ENCODE assay signal across 2 cellular contexts in the genomic region with DNA sequence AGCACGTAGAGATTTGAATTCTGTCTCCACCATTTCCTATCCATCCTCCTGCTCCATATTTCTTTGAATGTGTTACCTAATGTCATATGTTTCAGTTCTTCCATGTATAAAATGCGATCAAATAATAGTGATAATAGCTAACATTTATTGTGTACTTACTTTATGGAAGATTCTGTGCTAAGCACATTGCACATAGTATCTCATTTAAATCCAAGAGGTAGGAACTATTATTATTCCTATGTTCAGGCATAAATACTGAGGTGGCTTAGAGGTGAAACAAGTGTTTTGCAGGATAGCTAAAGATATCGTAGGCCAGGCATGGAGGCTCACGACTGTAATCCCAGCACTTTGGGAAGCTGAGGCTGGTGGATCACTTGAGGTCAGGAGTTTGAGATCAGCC.
TF ChIP-seq lines count a peak whose summit lies in the region.

No MANE protein-coding gene starts in this region.

TF ChIP-seq in GM12891, 5 proteins besides CTCF, POLR2A, EP300 and RAD21 (continued from another document):
- TF ChIP-seq PAX5 (IDR thresholded peaks at IDR 0.05; ENCODE audit: insufficient read depth, low read length, severe bottlenecking) = no peak
- no peak for TF ChIP-seq TAF1 (IDR thresholded peaks at IDR 0.05; ENCODE audit: low read depth, low read length)
- TF ChIP-seq SPI1 (IDR thresholded peaks at IDR 0.05; ENCODE audit: low read depth, low read length) = no peak

TF ChIP-seq in GM12878, 131 proteins besides CTCF, POLR2A, EP300 and RAD21:
- TF ChIP-seq, protein P1, sequence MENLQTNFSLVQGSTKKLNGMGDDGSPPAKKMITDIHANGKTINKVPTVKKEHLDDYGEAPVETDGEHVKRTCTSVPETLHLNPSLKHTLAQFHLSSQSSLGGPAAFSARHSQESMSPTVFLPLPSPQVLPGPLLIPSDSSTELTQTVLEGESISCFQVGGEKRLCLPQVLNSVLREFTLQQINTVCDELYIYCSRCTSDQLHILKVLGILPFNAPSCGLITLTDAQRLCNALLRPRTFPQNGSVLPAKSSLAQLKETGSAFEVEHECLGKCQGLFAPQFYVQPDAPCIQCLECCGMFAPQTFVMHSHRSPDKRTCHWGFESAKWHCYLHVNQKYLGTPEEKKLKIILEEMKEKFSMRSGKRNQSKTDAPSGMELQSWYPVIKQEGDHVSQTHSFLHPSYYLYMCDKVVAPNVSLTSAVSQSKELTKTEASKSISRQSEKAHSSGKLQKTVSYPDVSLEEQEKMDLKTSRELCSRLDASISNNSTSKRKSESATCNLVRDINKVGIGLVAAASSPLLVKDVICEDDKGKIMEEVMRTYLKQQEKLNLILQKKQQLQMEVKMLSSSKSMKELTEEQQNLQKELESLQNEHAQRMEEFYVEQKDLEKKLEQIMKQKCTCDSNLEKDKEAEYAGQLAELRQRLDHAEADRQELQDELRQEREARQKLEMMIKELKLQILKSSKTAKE (IDR thresholded peaks at IDR 0.05; ENCODE audit: low read depth, poor library complexity, severe bottlenecking) = no peak
- TF ChIP-seq ZNF622 (IDR thresholded peaks at IDR 0.05) = no peak
- TF ChIP-seq, protein P2, sequence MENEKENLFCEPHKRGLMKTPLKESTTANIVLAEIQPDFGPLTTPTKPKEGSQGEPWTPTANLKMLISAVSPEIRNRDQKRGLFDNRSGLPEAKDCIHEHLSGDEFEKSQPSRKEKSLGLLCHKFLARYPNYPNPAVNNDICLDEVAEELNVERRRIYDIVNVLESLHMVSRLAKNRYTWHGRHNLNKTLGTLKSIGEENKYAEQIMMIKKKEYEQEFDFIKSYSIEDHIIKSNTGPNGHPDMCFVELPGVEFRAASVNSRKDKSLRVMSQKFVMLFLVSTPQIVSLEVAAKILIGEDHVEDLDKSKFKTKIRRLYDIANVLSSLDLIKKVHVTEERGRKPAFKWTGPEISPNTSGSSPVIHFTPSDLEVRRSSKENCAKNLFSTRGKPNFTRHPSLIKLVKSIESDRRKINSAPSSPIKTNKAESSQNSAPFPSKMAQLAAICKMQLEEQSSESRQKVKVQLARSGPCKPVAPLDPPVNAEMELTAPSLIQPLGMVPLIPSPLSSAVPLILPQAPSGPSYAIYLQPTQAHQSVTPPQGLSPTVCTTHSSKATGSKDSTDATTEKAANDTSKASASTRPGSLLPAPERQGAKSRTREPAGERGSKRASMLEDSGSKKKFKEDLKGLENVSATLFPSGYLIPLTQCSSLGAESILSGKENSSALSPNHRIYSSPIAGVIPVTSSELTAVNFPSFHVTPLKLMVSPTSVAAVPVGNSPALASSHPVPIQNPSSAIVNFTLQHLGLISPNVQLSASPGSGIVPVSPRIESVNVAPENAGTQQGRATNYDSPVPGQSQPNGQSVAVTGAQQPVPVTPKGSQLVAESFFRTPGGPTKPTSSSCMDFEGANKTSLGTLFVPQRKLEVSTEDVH (IDR thresholded peaks at IDR 0.05; ENCODE audit: low read depth, partially characterized antibody) = no peak
- TF ChIP-seq SMARCA5 (IDR thresholded peaks at IDR 0.05) = peak; percentile 85
